ENCODE assay signal across 9 cellular contexts in genomic region chr9:114364123-114364522, GRCh38.
A peak's percentile ranks its signal among the peaks of the same experiment; 100 is the strongest.
DNase-seq lines count a peak whose midpoint lies in the region; ATAC-seq and TF ChIP-seq lines count a peak whose summit lies in the region.
"Had no signal": no experiment of that assay in that cellular context is flagged by ENCODE, and none has a peak within 500 bp of the region (broad histone marks: within the 10 kb centered on the region; RNA-seq: fewer than 3 reads in every experiment).

No MANE protein-coding gene starts in this region.

- H3K4me1 Mint-ChIP-seq in stimulated activated effector memory CD8-positive, alpha-beta T cell treated with anti-CD3 and anti-CD28 coated beads, Interleukin-12 subunit alpha, Interleukin-12 subunit beta, amount 100 ng/mL, for 72 hours: peaks cover 83% of the 10 kb centered on the region

- H3K4me3 ChIP-seq in RWPE2 (ENCODE audit: severe bottlenecking) (no peak overlapping the region), epithelial cell of esophagus (ENCODE audit: low read length) (no peak overlapping the region)

- H3K36me3 ChIP-seq in RWPE2 (ENCODE audit: low read depth): peaks cover 16% of the 10 kb centered on the region

- DNase-seq in NK-92 treated with Interleukin-12 subunit alpha and Interleukin-12 subunit beta, amount 100 ng/mL, for 24 hours (lab: John Stamatoyannopoulos, UW): peak; percentile 13
- DNase-seq in NK-92 (lab: John Stamatoyannopoulos, UW; ENCODE audit: unreplicated experiment) (no peak), RWPE2 (ENCODE audit: low spot score) (no peak), epithelial cell of esophagus (ENCODE audit: low read depth) (peak; percentile 24)
- DNase-seq in stimulated activated effector memory CD8-positive, alpha-beta T cell treated with anti-CD3 and anti-CD28 coated beads, Interleukin-12 subunit alpha, Interleukin-12 subunit beta, amount 100 ng/mL, for 72 hours (ENCODE audit: low spot score in 2 of 2): no peak
- DNase-seq in activated CD4-positive, alpha-beta T cell treated with anti-CD3 and anti-CD28 coated beads for 48 hours: no peak

- TF ChIP-seq CTCF in RWPE2 (IDR thresholded peaks at IDR 0.05; ENCODE audit: poor library complexity, severe bottlenecking): no peak
- no peak for TF ChIP-seq CTCF in epithelial cell of esophagus (IDR thresholded peaks at IDR 0.05; ENCODE audit: insufficient read depth, low read depth, low read length, missing control alignments)

- peak overlapping the region; percentile 97 for H3K27ac Mint-ChIP-seq in stimulated activated effector memory CD8-positive, alpha-beta T cell treated with anti-CD3 and anti-CD28 coated beads, Interleukin-12 subunit alpha, Interleukin-12 subunit beta, amount 100 ng/mL, for 72 hours

- peak overlapping the region; percentile 57 for H3K4me3 Mint-ChIP-seq in stimulated activated effector memory CD8-positive, alpha-beta T cell treated with anti-CD3 and anti-CD28 coated beads, Interleukin-12 subunit alpha, Interleukin-12 subunit beta, amount 100 ng/mL, for 72 hours

- no peaks in the 10 kb centered on the region for H3K9me3 ChIP-seq in RWPE2 (ENCODE audit: severe bottlenecking)

- peak overlapping the region; percentile 47 for H3K27ac ChIP-seq in RWPE2 (ENCODE audit: poor library complexity, severe bottlenecking)
- H3K27ac ChIP-seq: 22Rv1 had no signal

- ATAC-seq in RWPE2 (ENCODE audit: low read depth): peak; percentile 75
- peak; percentile 59 for ATAC-seq in stimulated activated effector memory CD8-positive, alpha-beta T cell treated with anti-CD3 and anti-CD28 coated beads, Interleukin-12 subunit alpha, Interleukin-12 subunit beta, amount 100 ng/mL, for 72 hours
- no peak for ATAC-seq in GM19023 (IDR thresholded peaks at IDR 0.05; ENCODE audit: unreplicated experiment)
- ATAC-seq in HG03439 (IDR thresholded peaks at IDR 0.05; ENCODE audit: unreplicated experiment): no peak

- H3K36me3 Mint-ChIP-seq in stimulated activated effector memory CD8-positive, alpha-beta T cell treated with anti-CD3 and anti-CD28 coated beads, Interleukin-12 subunit alpha, Interleukin-12 subunit beta, amount 100 ng/mL, for 72 hours: peaks cover 100% of the 10 kb centered on the region

- H3K27me3 ChIP-seq in RWPE2 (ENCODE audit: insufficient read depth, poor library complexity, severe bottlenecking): no peaks in the 10 kb centered on the region

- H3K9me3 Mint-ChIP-seq in stimulated activated effector memory CD8-positive, alpha-beta T cell treated with anti-CD3 and anti-CD28 coated beads, Interleukin-12 subunit alpha, Interleukin-12 subunit beta, amount 100 ng/mL, for 72 hours: no peaks in the 10 kb centered on the region

- peaks cover 23% of the 10 kb centered on the region for H3K4me1 ChIP-seq in RWPE2 (ENCODE audit: insufficient read depth, poor library complexity, severe bottlenecking)

Comparison
In these comparisons a context has a peak if more than half of its experiments do, and no peak if none do; other contexts are left out.
1. DNase-seq: peak in NK-92 treated with Interleukin-12 subunit alpha and Interleukin-12 subunit beta, amount 100 ng/mL, for 24 hours (single experiment) and epithelial cell of esophagus (single experiment); none in NK-92 (single experiment), RWPE2 (single experiment), stimulated activated effector memory CD8-positive, alpha-beta T cell treated with anti-CD3 and anti-CD28 coated beads, Interleukin-12 subunit alpha, Interleukin-12 subunit beta, amount 100 ng/mL, for 72 hours (0 of 2) and activated CD4-positive, alpha-beta T cell treated with anti-CD3 and anti-CD28 coated beads for 48 hours (single experiment).
2. ATAC-seq: peak in RWPE2 (single experiment) and stimulated activated effector memory CD8-positive, alpha-beta T cell treated with anti-CD3 and anti-CD28 coated beads, Interleukin-12 subunit alpha, Interleukin-12 subunit beta, amount 100 ng/mL, for 72 hours (single experiment); none in GM19023 (single experiment) and HG03439 (single experiment).